Comparison of ENCODE assay signal across 8 cellular contexts in the genomic region with DNA sequence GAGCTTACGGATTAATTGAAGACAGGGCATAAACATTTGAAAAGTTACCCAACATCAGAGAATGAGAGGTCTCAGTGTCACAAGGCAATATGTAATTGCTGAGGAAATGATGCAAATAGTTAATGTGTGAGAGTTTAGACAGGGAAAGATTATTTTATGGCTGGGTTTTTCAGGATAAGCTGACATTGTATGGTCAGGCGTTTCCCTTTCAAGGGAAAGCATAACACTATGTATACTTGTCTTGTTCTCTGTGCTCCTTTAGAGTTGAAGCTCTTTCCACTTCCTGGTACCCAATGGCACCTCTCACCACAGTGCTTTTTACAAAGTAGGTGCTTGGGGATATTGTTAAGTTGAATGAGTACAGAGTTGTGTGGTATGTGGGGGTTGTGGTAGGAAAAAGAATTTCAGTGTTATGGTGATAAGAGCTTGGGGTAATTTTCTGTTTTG. TPM values are rescaled to one million over a fixed set of nuclear protein-coding genes. Genes with fewer than 3 reads are reported as not detected.
DNase-seq lines count a peak whose midpoint lies in the region; ATAC-seq and TF ChIP-seq lines count a peak whose summit lies in the region.

No MANE protein-coding gene starts in this region.

- H3K36me3 Mint-ChIP-seq in neural progenitor cell = peaks cover 8% of the 10 kb centered on the region

- H3K4me3 Mint-ChIP-seq in neural progenitor cell = no peak overlapping the region

- H3K36me3 ChIP-seq in sigmoid colon (no peaks in the 10 kb centered on the region), neural progenitor cell (no peaks in the 10 kb centered on the region)

- peaks cover 10% of the 10 kb centered on the region for H3K4me1 Mint-ChIP-seq in neural progenitor cell

- intact Hi-C loops in sigmoid colon (cut with DNase I) = no loop called here

- H3K27ac Mint-ChIP-seq in neural progenitor cell = no peak overlapping the region

- H3F3A ChIP-seq in neural progenitor cell (ENCODE audit: low read depth) = peaks cover 1% of the 10 kb centered on the region

- TF ChIP-seq CTCF in sigmoid colon (IDR thresholded peaks at IDR 0.05) = no peak
- TF ChIP-seq CTCF in neural progenitor cell (IDR thresholded peaks at IDR 0.05) = no peak

- H4K20me1 ChIP-seq in neural progenitor cell (ENCODE audit: low read depth) = no peaks in the 10 kb centered on the region

- H3K27me3 ChIP-seq in sigmoid colon (no peaks in the 10 kb centered on the region), neural progenitor cell (no peaks in the 10 kb centered on the region)

- ATAC-seq in HG02759 (IDR thresholded peaks at IDR 0.05; ENCODE audit: unreplicated experiment) = no peak
- ATAC-seq in GM18873 (IDR thresholded peaks at IDR 0.05; ENCODE audit: low FRiP score, unreplicated experiment) = no peak

- H3K9ac ChIP-seq in neural progenitor cell = no peak overlapping the region

- no peak for TF ChIP-seq POLR2A in sigmoid colon (IDR thresholded peaks at IDR 0.05)

- H3K27ac ChIP-seq in sigmoid colon = peak overlapping the region; percentile 39 to 90 (median 86)
- H3K27ac ChIP-seq in neural progenitor cell = no peak overlapping the region

- H3K4me1 ChIP-seq in sigmoid colon (peaks cover 0 to 72% (median 59%) of the 10 kb centered on the region in 4 donors), neural progenitor cell (no peaks in the 10 kb centered on the region)

- DNase-seq in EL = peak; percentile 32
- DNase-seq in Jurkat, Clone E6-1 (ENCODE audit: low read depth, low spot score) = peak; percentile 80
- peak; percentile 83 to 87 for DNase-seq in dermis microvascular lymphatic vessel endothelial cell (ENCODE audit: low read depth in 2 of 2)
- no peak for DNase-seq in sigmoid colon
- DNase-seq in DMS153 treated with DMSO at 0.1 percent for 48 hours (lab: John Stamatoyannopoulos, UW; ENCODE audit: unreplicated experiment) = no peak
- no peak for DNase-seq in neural progenitor cell (ENCODE audit: low spot score)

- H3K79me2 ChIP-seq in neural progenitor cell (ENCODE audit: low read depth) = peaks cover 46% of the 10 kb centered on the region

- no peak overlapping the region for H2AFZ ChIP-seq in neural progenitor cell (replicated peaks)

- no peak for TF ChIP-seq EP300 in sigmoid colon (IDR thresholded peaks at IDR 0.05)

- H3K27me3 Mint-ChIP-seq in neural progenitor cell (ENCODE audit: insufficient read depth, low read depth) = no peaks in the 10 kb centered on the region

- 8 to 51% methylated on average over 2 of the region's 2 CpGs for WGBS in sigmoid colon, 2 donors

- no peaks in the 10 kb centered on the region for H3K9me3 ChIP-seq in sigmoid colon
- no peaks in the 10 kb centered on the region for H3K9me3 ChIP-seq in neural progenitor cell (ENCODE audit: low read depth)

- no peak overlapping the region for H3K4me2 ChIP-seq in neural progenitor cell

- peaks cover 6% of the 10 kb centered on the region for H3K9me3 Mint-ChIP-seq in neural progenitor cell

- H3K4me3 ChIP-seq in Jurkat, Clone E6-1 (ENCODE audit: low read length) = no peak overlapping the region
- H3K4me3 ChIP-seq in sigmoid colon (no peak overlapping the region), neural progenitor cell (no peak overlapping the region)

RNA-seq across cellular contexts. Expression of gene IQGAP1, which starts 19.9 kb away (rescaled TPM):
- polyA plus RNA-seq in Jurkat, Clone E6-1 (2012; ENCODE audit: insufficient read depth, insufficient read length) = 61.1 TPM
- 139 and 145 TPM in 2 replicates for total RNA-seq in dermis microvascular lymphatic vessel endothelial cell
- total RNA-seq in sigmoid colon = 100 to 1,000 TPM; 135 to 283 (median 183) TPM
- 100 to 1,000 TPM in 1 of 3 donors, 10 to 100 TPM in 2; 96.7 to 120 (median 97.6) TPM for polyA plus RNA-seq in sigmoid colon
- total RNA-seq in neural progenitor cell (ENCODE audit: low replicate concordance) = 35.9 and 44.8 TPM in 2 replicates

RNA-seq across cellular contexts. Expression of gene ZNF774, which starts 55.8 kb away (rescaled TPM):
- polyA plus RNA-seq in Jurkat, Clone E6-1 (2012; ENCODE audit: insufficient read depth, insufficient read length) = 6.3 TPM
- total RNA-seq in dermis microvascular lymphatic vessel endothelial cell = 0.64 and 1.1 TPM in 2 replicates
- 1 to 10 TPM; 1.5 to 4.3 (median 2.5) TPM for total RNA-seq in sigmoid colon
- 1 to 10 TPM; 1.4 to 4.0 (median 1.8) TPM for polyA plus RNA-seq in sigmoid colon
- 1.9 and 8.3 TPM in 2 replicates for total RNA-seq in neural progenitor cell (ENCODE audit: low replicate concordance)

Comparison
In these comparisons a context has a peak if more than half of its experiments do, and no peak if none do; other contexts are left out.
1. DNase-seq: peak in EL (single experiment), Jurkat, Clone E6-1 (single experiment) and dermis microvascular lymphatic vessel endothelial cell (2 of 2); none in sigmoid colon (single experiment), DMS153 treated with DMSO at 0.1 percent for 48 hours (single experiment) and neural progenitor cell (single experiment).